Comparison of ENCODE assay signal across 8 cellular contexts in genomic region chr14:55270832-55271571, GRCh38. TPM values are rescaled to one million over a fixed set of nuclear protein-coding genes. Genes with fewer than 3 reads are reported as not detected.
DNase-seq lines count a peak whose midpoint lies in the region; TF ChIP-seq lines count a peak whose summit lies in the region.

Gene FBXO34 (plus strand): TSS chr14:55271421. CDS start chr14:55350391, 78,970 bp downstream.

- TF ChIP-seq CTCF in MM.1S (IDR thresholded peaks at IDR 0.05; ENCODE audit: low read length) (peak; percentile 88), foreskin fibroblast (IDR thresholded peaks at IDR 0.05; ENCODE audit: low read depth, low read length) (peak; percentile 100), neural progenitor cell (IDR thresholded peaks at IDR 0.05) (peak; percentile 100)

- H3F3A ChIP-seq in MM.1S (ENCODE audit: insufficient read depth, low read length) (no peaks in the 10 kb centered on the region), neural progenitor cell (ENCODE audit: low read depth) (no peaks in the 10 kb centered on the region)

- in situ Hi-C loops in HAP-1 (cut with MboI; ENCODE audit: low sequenced_read_pairs) = no loop called here

- H3K4me2 ChIP-seq in MM.1S (ENCODE audit: low read depth, low read length) (peak within 1 kb of the TSS; percentile 59), neural progenitor cell (peak within 1 kb of the TSS; percentile 86)

- peaks cover 25% of the 10 kb centered on the region for H3K4me1 ChIP-seq in HAP-1
- H3K4me1 ChIP-seq in MM.1S (ENCODE audit: low read length) = peaks cover 5% of the 10 kb centered on the region; the same call in 1 of the 2 replicates
- peaks cover 9% of the 10 kb centered on the region for H3K4me1 ChIP-seq in neural progenitor cell
- H3K4me1 ChIP-seq in subcutaneous abdominal adipose tissue (ENCODE audit: control insufficient read depth in 5 of 5, insufficient read depth in 5 of 5, low read length in 5 of 5) = peaks cover 2 to 41% (median 34%) of the 10 kb centered on the region in 5 donors

- H3K36me3 ChIP-seq in HAP-1 (replicated peaks) (no peaks in the 10 kb centered on the region), MM.1S (replicated peaks; ENCODE audit: insufficient read depth, low read length) (no peaks in the 10 kb centered on the region), neural progenitor cell (no peaks in the 10 kb centered on the region), subcutaneous abdominal adipose tissue (ENCODE audit: control insufficient read depth in 5 of 5, insufficient read depth in 5 of 5, low read length in 5 of 5) (no peaks in the 10 kb centered on the region)

- peaks cover 18% of the 10 kb centered on the region for H3K4me1 Mint-ChIP-seq in neural progenitor cell

- H3K4me3 ChIP-seq in HAP-1 = peak within 1 kb of the TSS; percentile 87
- H3K4me3 ChIP-seq in MM.1S (ENCODE audit: low read length) = peak within 1 kb of the TSS; percentile 87
- H3K4me3 ChIP-seq in foreskin fibroblast (ENCODE audit: low read depth in 1 of 2, low read length in 2 of 2) = peak within 1 kb of the TSS; percentile 92 to 93
- peak within 1 kb of the TSS; percentile 89 for H3K4me3 ChIP-seq in neural progenitor cell
- peak within 1 kb of the TSS; percentile 66 to 99 (median 94) for H3K4me3 ChIP-seq in subcutaneous abdominal adipose tissue (ENCODE audit: low read depth in 1 of 5, low read length in 5 of 5)

- H3K9me3 ChIP-seq in HAP-1 (no peaks in the 10 kb centered on the region), MM.1S (replicated peaks; ENCODE audit: insufficient read depth, low read length) (no peaks in the 10 kb centered on the region), neural progenitor cell (ENCODE audit: low read depth) (no peaks in the 10 kb centered on the region), subcutaneous abdominal adipose tissue (ENCODE audit: control insufficient read depth in 5 of 5, low read length in 5 of 5) (no peaks in the 10 kb centered on the region)

- peaks cover 2% of the 10 kb centered on the region for H3K9me3 Mint-ChIP-seq in neural progenitor cell

- H3K4me3 Mint-ChIP-seq in neural progenitor cell = peak within 1 kb of the TSS; percentile 93

- H3K9ac ChIP-seq in MM.1S (ENCODE audit: low read length) = peak within 1 kb of the TSS; percentile 89
- H3K9ac ChIP-seq in neural progenitor cell = peak within 1 kb of the TSS; percentile 47
- H3K9ac ChIP-seq in subcutaneous abdominal adipose tissue (ENCODE audit: low read length in 5 of 5) = peak within 1 kb of the TSS; percentile 84 to 99 (median 94)

- H3K27ac Mint-ChIP-seq in neural progenitor cell = peak within 1 kb of the TSS; percentile 87

- H3K36me3 Mint-ChIP-seq in neural progenitor cell = peaks cover 2% of the 10 kb centered on the region

- peak within 1 kb of the TSS; percentile 67 for H2AFZ ChIP-seq in MM.1S (ENCODE audit: low read length)
- H2AFZ ChIP-seq in neural progenitor cell (replicated peaks) = peak within 1 kb of the TSS; percentile 84

- no peaks in the 10 kb centered on the region for H3K9me2 ChIP-seq in MM.1S (replicated peaks; ENCODE audit: insufficient read depth, low read length)

- H3K79me2 ChIP-seq in MM.1S (ENCODE audit: low read length) (peaks cover 41% of the 10 kb centered on the region), neural progenitor cell (ENCODE audit: low read depth) (peaks cover 44% of the 10 kb centered on the region)

- H4K20me1 ChIP-seq in MM.1S (ENCODE audit: insufficient read depth, low read length) = no peaks in the 10 kb centered on the region
- H4K20me1 ChIP-seq in neural progenitor cell (ENCODE audit: low read depth) = peaks cover 25% of the 10 kb centered on the region

- H3K27ac ChIP-seq in MM.1S (ENCODE audit: low read length) (peak within 1 kb of the TSS; percentile 63), neural progenitor cell (no peak within 1 kb of the TSS), subcutaneous abdominal adipose tissue (ENCODE audit: low read depth, low read length) (peak within 1 kb of the TSS; percentile 86)

- H3K27me3 ChIP-seq in HAP-1 (ENCODE audit: low read depth) (no peaks in the 10 kb centered on the region), MM.1S (replicated peaks; ENCODE audit: insufficient read depth, low read length) (no peaks in the 10 kb centered on the region), neural progenitor cell (peaks cover 8% of the 10 kb centered on the region), subcutaneous abdominal adipose tissue (ENCODE audit: control insufficient read depth in 5 of 5, insufficient read depth in 4 of 5, low read length in 5 of 5) (no peaks in the 10 kb centered on the region)

- H3K27me3 Mint-ChIP-seq in neural progenitor cell (ENCODE audit: insufficient read depth, low read depth) = peaks cover 2% of the 10 kb centered on the region

- DNase-seq in GDM1 (lab: John Stamatoyannopoulos, UW) (peak; percentile 95), HAP-1 (ENCODE audit: low spot score in 2 of 2) (peak; percentile 93 to 99), MM.1S (peak; percentile 93), SIG-M5 treated with dmso at 0.1 percent for 504 hours (lab: John Stamatoyannopoulos, UW; ENCODE audit: unreplicated experiment) (peak; percentile 96), foreskin fibroblast (peak; percentile 95 to 99), neural progenitor cell (ENCODE audit: low spot score) (peak; percentile 100)
- peak; percentile 100 for DNase-seq in activated gamma-delta T cell treated with anti-CD3 and anti-CD28 coated beads, Interleukin-2, amount 50 U/mL, for 16 hours (ENCODE audit: low read depth)

RNA-seq across cellular contexts. Expression of gene FBXO34, which starts in this region (rescaled TPM):
- total RNA-seq in neural progenitor cell (ENCODE audit: low replicate concordance) = 23.2 and 23.7 TPM in 2 replicates
